ENCODE assay signal across 10 cellular contexts in the genomic region with DNA sequence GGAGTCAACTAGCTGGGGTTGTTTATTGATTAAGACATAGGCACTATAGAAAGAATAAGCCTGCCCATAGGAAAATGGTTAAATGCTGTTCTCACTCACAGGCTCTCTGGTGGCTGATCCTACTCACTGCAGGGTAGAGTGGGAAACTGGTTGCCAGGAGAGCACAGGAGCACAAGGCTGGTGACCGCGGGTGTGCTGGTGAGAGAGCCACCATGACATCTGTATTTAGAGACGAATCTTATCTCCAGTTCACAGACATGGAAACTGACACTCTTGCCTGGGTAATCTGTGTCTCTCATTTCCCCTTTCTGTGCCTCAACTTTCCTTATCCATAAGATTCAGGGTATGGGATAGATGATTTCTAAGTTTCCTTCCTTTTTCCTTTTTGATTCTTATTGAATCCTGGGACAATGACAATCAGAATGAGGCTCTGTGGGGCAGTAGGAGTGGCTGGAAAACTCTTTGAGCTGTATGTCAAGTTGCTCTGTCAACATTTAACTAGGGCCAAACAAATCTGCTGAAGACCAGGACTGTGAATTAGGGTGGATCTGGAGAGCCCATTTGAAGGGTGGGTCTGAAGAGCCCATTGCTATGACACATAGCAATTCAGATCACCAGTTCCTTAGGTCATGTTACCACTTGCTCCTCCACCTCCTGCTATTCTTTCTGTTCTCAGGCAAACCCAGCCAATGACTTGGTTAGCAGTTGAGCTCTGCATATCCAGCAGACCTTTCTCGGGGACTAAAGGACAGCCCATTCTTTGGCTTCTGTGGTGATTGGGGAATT.
DNase-seq lines count a peak whose midpoint lies in the region; ATAC-seq and TF ChIP-seq lines count a peak whose summit lies in the region.
"Had no signal": no experiment of that assay in that cellular context is flagged by ENCODE, and none has a peak within 500 bp of the region (broad histone marks: within the 10 kb centered on the region; RNA-seq: fewer than 3 reads in every experiment).

No MANE protein-coding gene starts in this region.

- no peaks in the 10 kb centered on the region for H3K9me3 ChIP-seq in body of pancreas

- H3K9ac ChIP-seq in mesendoderm (ENCODE audit: low read length) = no peak overlapping the region

- H3K27me3 ChIP-seq in body of pancreas (peaks cover 0 to 4% of the 10 kb centered on the region in 2 donors), mesendoderm (ENCODE audit: insufficient read depth, low read length, poor library complexity) (no peaks in the 10 kb centered on the region)

- H3K23ac ChIP-seq in mesendoderm (ENCODE audit: low read length) = no peak overlapping the region

- TF ChIP-seq POLR2A in body of pancreas (IDR thresholded peaks at IDR 0.05) = no peak

- ATAC-seq in body of pancreas (no peak), HG02678 (IDR thresholded peaks at IDR 0.05; ENCODE audit: unreplicated experiment) (no peak), Right ventricle myocardium superior (ENCODE audit: poor library complexity) (no peak)

- no peak overlapping the region for H2BK5ac ChIP-seq in mesendoderm (ENCODE audit: low read length)

- WGBS in body of pancreas, 2 donors = 57 to 65% methylated on average over 4 of the region's 4 CpGs
- WGBS in mesendoderm (ENCODE audit: extremely low coverage, insufficient coverage, low lambda C conversion rate) = no CpG with 5 or more reads among the region's 4 CpGs

- H3K4me2 ChIP-seq in mesendoderm (ENCODE audit: low read length) = no peak overlapping the region

- H3K79me1 ChIP-seq in mesendoderm (ENCODE audit: low read length) = no peaks in the 10 kb centered on the region

- H3K27ac ChIP-seq in body of pancreas (no peak overlapping the region), mesendoderm (ENCODE audit: low read depth, low read length) (no peak overlapping the region)

- DNase-seq in ELF-1 (ENCODE audit: low read depth, low spot score) (peak; percentile 45), M059J (ENCODE audit: low read depth) (peak; percentile 45), body of pancreas (peak in 3 of 4 donors; percentile 21 to 37 (median 27)), mesendoderm (peak; percentile 88), NCI-H1930 (lab: John Stamatoyannopoulos, UW) (no peak), Right ventricle myocardium superior (no peak)
- DNase-seq in activated CD4-positive, alpha-beta T cell treated with anti-CD3 and anti-CD28 coated beads, Interleukin-2, amount 50 U/mL, for 4 hours = no peak
- DNase-seq: GF-D8, kidney glomerular epithelial cell had no signal

- H3K56ac ChIP-seq in mesendoderm (ENCODE audit: low read length) = no peak overlapping the region

- H3K4me1 ChIP-seq in body of pancreas = peaks cover 9% of the 10 kb centered on the region
- H3K4me1 ChIP-seq in mesendoderm (ENCODE audit: control insufficient read depth, low read depth, low read length) = peaks cover 3% of the 10 kb centered on the region

- intact Hi-C loops in body of pancreas (cut with DNase I) (no loop called here), Right ventricle myocardium superior (cut with DNase I) (no loop called here)

- H3K4ac ChIP-seq in mesendoderm (ENCODE audit: low read depth, low read length) = no peak overlapping the region

- no peak overlapping the region for H2AK5ac ChIP-seq in mesendoderm (ENCODE audit: low read length)

- H3K79me2 ChIP-seq in mesendoderm (ENCODE audit: control insufficient read depth, insufficient read depth, low read length) = no peaks in the 10 kb centered on the region

- H3K4me3 ChIP-seq in body of pancreas (no peak overlapping the region), mesendoderm (ENCODE audit: low read length) (no peak overlapping the region)

- TF ChIP-seq CTCF in body of pancreas (IDR thresholded peaks at IDR 0.05) = peak in 4 of 7 experiments; percentile 24 to 29 (median 26)

- no peak overlapping the region for H2BK15ac ChIP-seq in mesendoderm (replicated peaks; ENCODE audit: low read depth)

- H3K18ac ChIP-seq in mesendoderm (ENCODE audit: low read length) = no peak overlapping the region

- no peak overlapping the region for H2BK120ac ChIP-seq in mesendoderm (ENCODE audit: low read depth, low read length)

- no peak overlapping the region for H4K5ac ChIP-seq in mesendoderm (ENCODE audit: low read length)

- H3K36me3 ChIP-seq in body of pancreas (replicated peaks in 1 of 2; ENCODE audit: insufficient read depth in 1 of 2, low read depth in 2 of 2) (no peaks in the 10 kb centered on the region), mesendoderm (ENCODE audit: control insufficient read depth, insufficient read depth, low read length) (no peaks in the 10 kb centered on the region)

- H4K8ac ChIP-seq in mesendoderm (ENCODE audit: low read depth, low read length) = no peak overlapping the region

Comparison
In these comparisons a context has a peak if more than half of its experiments do, and no peak if none do; other contexts are left out.
1. DNase-seq: peak in ELF-1 (single experiment), M059J (single experiment), body of pancreas (3 of 4) and mesendoderm (single experiment); none in NCI-H1930 (0 of 2), activated CD4-positive, alpha-beta T cell treated with anti-CD3 and anti-CD28 coated beads, Interleukin-2, amount 50 U/mL, for 4 hours (0 of 2) and Right ventricle myocardium superior (single experiment).